ENCODE assay signal across 7 cellular contexts in genomic region chr1:161638251-161638993, GRCh38. TPM values are rescaled to one million over a fixed set of nuclear protein-coding genes. Genes with fewer than 3 reads are reported as not detected.
"Had no signal": no experiment of that assay in that cellular context is flagged by ENCODE, and none has a peak within 500 bp of the region (broad histone marks: within the 10 kb centered on the region; RNA-seq: fewer than 3 reads in every experiment).

No MANE protein-coding gene starts in this region.

RNA-seq across cellular contexts. Expression of gene FCGR3B, which starts 7.4 kb away (rescaled TPM):
- total RNA-seq: hepatocyte, kidney epithelial cell, lung microvascular endothelial cell, mammary epithelial cell, mesothelial cell of epicardium, myocyte had no signal
- polyA plus RNA-seq: hepatocyte, keratinocyte, mammary epithelial cell had no signal

RNA-seq across cellular contexts. Expression of gene FCGR2B, which starts 24.5 kb away (rescaled TPM):
- total RNA-seq: hepatocyte, kidney epithelial cell, lung microvascular endothelial cell, mammary epithelial cell, mesothelial cell of epicardium, myocyte had no signal
- polyA plus RNA-seq: hepatocyte, keratinocyte, mammary epithelial cell had no signal
